Comparison of ENCODE assay signal across 8 cellular contexts in genomic region chr2:95992520-95993272, GRCh38. TPM values are rescaled to one million over a fixed set of nuclear protein-coding genes. Genes with fewer than 3 reads are reported as not detected.
DNase-seq lines count a peak whose midpoint lies in the region; ATAC-seq and TF ChIP-seq lines count a peak whose summit lies in the region.
"Not testable (repeated sequence)": the region's sequence is repeated elsewhere in the genome, so short reads cannot be mapped to it uniquely, and the experiment has no call there.

No MANE protein-coding gene starts in this region.

- not testable (repeated sequence) for H3K36me3 Mint-ChIP-seq in activated naive CD8-positive, alpha-beta T cell

- not testable (repeated sequence) for H3K27ac ChIP-seq in SK-N-MC
- peak overlapping the region; percentile 85 for H3K27ac ChIP-seq in mesodermal cell (ENCODE audit: low read depth, low read length, severe bottlenecking)

- not testable (repeated sequence) for H3K4me1 ChIP-seq in BE2C; mesodermal cell (ENCODE audit: control insufficient read depth, insufficient read depth, low read length, poor library complexity, severe bottlenecking)

- H3K9ac ChIP-seq in SK-N-MC (ENCODE audit: insufficient read length) = peak overlapping the region; percentile 69

- DNase-seq in BE2C (peak; percentile 41), fibroblast of peridontal ligament (ENCODE audit: extremely low read depth) (peak; percentile 51)
- DNase-seq in SK-N-MC (ENCODE audit: low read depth, low spot score) = not testable (repeated sequence)
- DNase-seq in stimulated activated CD4-positive, alpha-beta T cell treated with anti-CD3 and anti-CD28 coated beads, Interleukin-4, amount 100 ng/mL, for 1 hour = peak; percentile 17

- not testable (repeated sequence) for H3K36me3 ChIP-seq in BE2C; SK-N-MC (ENCODE audit: insufficient read depth, low read length); mesodermal cell (ENCODE audit: control insufficient read depth, insufficient read depth, low read length)

- H3K4me1 Mint-ChIP-seq in activated naive CD8-positive, alpha-beta T cell (ENCODE audit: low read depth) = not testable (repeated sequence)

- H3K9me3 Mint-ChIP-seq in activated naive CD8-positive, alpha-beta T cell (ENCODE audit: low read depth) = not testable (repeated sequence)

- H3K4me3 ChIP-seq in BE2C (ENCODE audit: low read depth, low read length) (peak overlapping the region; percentile 60), SK-N-MC (peak overlapping the region; percentile 85), mesodermal cell (ENCODE audit: extremely low read depth, insufficient read depth, low read length, poor library complexity, severe bottlenecking) (peak overlapping the region; percentile 52)

- H3K9me3 ChIP-seq in BE2C; SK-N-MC (ENCODE audit: low read depth, low read length); mesodermal cell (ENCODE audit: control insufficient read depth, low read length): not testable (repeated sequence)

- H3K27ac Mint-ChIP-seq in activated naive CD8-positive, alpha-beta T cell = peak overlapping the region; percentile 86

- TF ChIP-seq CTCF in BE2C (IDR thresholded peaks at IDR 0.05; ENCODE audit: low read depth, low read length) = peak; percentile 60

- not testable (repeated sequence) for H3K27me3 ChIP-seq in BE2C

- H3K4me3 Mint-ChIP-seq in activated naive CD8-positive, alpha-beta T cell = peak overlapping the region; percentile 89

- not testable (repeated sequence) for H3K27me3 Mint-ChIP-seq in activated naive CD8-positive, alpha-beta T cell

- 0% methylated on average over 6 to 18 of the region's 34 CpGs for WGBS in mesodermal cell (ENCODE audit: insufficient coverage in 2 of 2), 2 experiments

- ATAC-seq in GM19324 (IDR thresholded peaks at IDR 0.05; ENCODE audit: low FRiP score, unreplicated experiment) (peak; percentile 39), HG03175 (IDR thresholded peaks at IDR 0.05; ENCODE audit: unreplicated experiment) (peak; percentile 46)

RNA-seq across cellular contexts. Expression of gene ANKRD36C, which starts 1.1 kb away (rescaled TPM):
- 2.2 TPM for polyA plus RNA-seq in BE2C (2012; ENCODE audit: insufficient read depth, insufficient read length, low read depth)
- 7.8 TPM for polyA plus RNA-seq in mesodermal cell (2013, experiment 1 of 2)
- polyA plus RNA-seq in mesodermal cell (2013, experiment 2 of 2) = 8.7 TPM

RNA-seq across cellular contexts. Expression of gene GPAT2, which starts 42.0 kb away (rescaled TPM):
- not detected for polyA plus RNA-seq in BE2C (2012; ENCODE audit: insufficient read depth, insufficient read length, low read depth)
- not detected for polyA plus RNA-seq in mesodermal cell (2013, experiment 1 of 2)
- polyA plus RNA-seq in mesodermal cell (2013, experiment 2 of 2) = not detected
